Comparison of ENCODE assay signal across 22 cellular contexts in the genomic region with DNA sequence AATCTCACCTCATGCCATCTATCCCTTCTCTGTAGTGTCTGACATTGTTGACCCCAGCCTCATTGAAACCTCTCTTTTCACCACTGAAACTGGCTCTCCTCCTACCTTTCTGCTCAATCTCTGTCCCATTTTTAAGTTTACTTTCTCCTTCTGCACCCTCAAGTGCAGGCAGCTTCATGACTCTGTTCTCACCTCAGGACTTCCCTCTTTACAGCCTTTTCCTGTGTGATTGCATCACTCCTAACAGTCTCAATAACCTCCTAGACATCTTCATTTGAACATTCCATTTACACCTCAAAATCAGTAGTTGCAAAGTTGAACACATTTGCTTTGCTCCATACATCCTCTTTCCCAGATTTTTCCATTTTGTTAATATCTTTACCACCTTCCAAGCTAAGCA.
"Had no signal": no experiment of that assay in that cellular context is flagged by ENCODE, and none has a peak within 500 bp of the region (broad histone marks: within the 10 kb centered on the region; RNA-seq: fewer than 3 reads in every experiment).

No MANE protein-coding gene starts in this region.

- DNase-seq: activated CD4-positive, alpha-beta T cell treated with anti-CD3 and anti-CD28 coated beads for 4 hours; activated CD4-positive, alpha-beta T cell treated with anti-CD3 and anti-CD28 coated beads, Interleukin-2, amount 50 U/mL, for 4 hours; activated naive CD4-positive, alpha-beta T cell; activated T-cell treated with anti-CD3 and anti-CD28 coated beads for 4 hours; activated T-cell treated with anti-CD3 and anti-CD28 coated beads, Interleukin-2, amount 50 U/mL, for 72 hours; endodermal cell; foreskin keratinocyte; heart right ventricle; left ventricle myocardium inferior; naive B cell; nephron progenitor cell; retina; stimulated activated CD4-positive, alpha-beta T cell treated with anti-CD3 and anti-CD28 coated beads, Interleukin-1b, Interleukin-23, amount 100 ng/mL, for 48 hours; stimulated activated CD4-positive, alpha-beta T cell treated with anti-CD3 and anti-CD28 coated beads, Interleukin-4, amount 100 ng/mL, for 4 hours; stimulated activated CD8-positive, alpha-beta memory T cell treated with anti-CD3 and anti-CD28 coated beads, Interleukin-4, amount 100 ng/mL, for 48 hours; tibial artery had no signal

- ATAC-seq: activated naive CD4-positive, alpha-beta T cell treated with anti-CD3 and anti-CD28 coated beads, Interleukin-2, amount 50 U/mL, for 72 hours; activated T-cell treated with anti-CD3 and anti-CD28 coated beads, Interleukin-2, amount 50 U/mL, for 72 hours; heart right ventricle; stimulated activated memory B cell treated with anti-CD40 and anti-IgM and Interleukin-4, amounts not matched to agents 10 μg/mL and 1 μg/mL and 100 μg/mL, for 72 hours had no signal

- H3K4me3 ChIP-seq: breast epithelium, esophagus muscularis mucosa, heart right ventricle, left ventricle myocardium inferior, smooth muscle cell, suprapubic skin, tibial artery had no signal
